In genomic region chr11:65571940-65572339, GRCh38 we compare ENCODE assay signal across 8 cellular contexts. TPM values are rescaled to one million over a fixed set of nuclear protein-coding genes. Genes with fewer than 3 reads are reported as not detected.
A peak's percentile ranks its signal among the peaks of the same experiment; 100 is the strongest.
DNase-seq lines count a peak whose midpoint lies in the region; ATAC-seq and TF ChIP-seq lines count a peak whose summit lies in the region.

No MANE protein-coding gene starts in this region.

- TF ChIP-seq CTCF in SK-N-SH (IDR thresholded peaks at IDR 0.05): peak; percentile 58
- peak; percentile 16 to 36 (median 23) for TF ChIP-seq CTCF in tibial nerve (IDR thresholded peaks at IDR 0.05)

- TF ChIP-seq POLR2A in tibial nerve (IDR thresholded peaks at IDR 0.05): no peak

- H3K79me2 ChIP-seq in SK-N-SH (ENCODE audit: insufficient read depth): peaks cover 69% of the 10 kb centered on the region

- H3K4me1 ChIP-seq in SK-N-SH (ENCODE audit: control insufficient read depth in 1 of 2, insufficient read depth in 2 of 2, low read depth in 1 of 2, low read length in 1 of 2) (peaks cover 43 to 52% of the 10 kb centered on the region in 2 experiments; a peak in 3 of 4 replicates), tibial nerve (peaks cover 0 to 80% (median 62%) of the 10 kb centered on the region in 4 donors)

- H3K9ac ChIP-seq in SK-N-SH: peak overlapping the region; percentile 42; the same call in 1 of the 2 replicates

- no peaks in the 10 kb centered on the region for H3K27me3 ChIP-seq in SK-N-SH (ENCODE audit: insufficient read depth)
- H3K27me3 ChIP-seq in layer of hippocampus (ENCODE audit: control insufficient read depth, insufficient read depth, low read length): no peaks in the 10 kb centered on the region
- no peaks in the 10 kb centered on the region for H3K27me3 ChIP-seq in tibial nerve

- CTCF ChIA-PET in SK-N-SH (lab: Yijun Ruan, JAX): interaction anchor here (0.6 to 13.6 kb wide), 18 partner anchors 11 to 216 kb away, joined by 3 to 295 read pairs (median 6); partner anchors contain the start of genes KAT5, KCNK7, LTBP3 and MALAT1

- no peak for ATAC-seq in SK-N-SH treated with all-trans-retinoic acid at 6 μM for 48 hours
- ATAC-seq in HG03025 (IDR thresholded peaks at IDR 0.05; ENCODE audit: low FRiP score, unreplicated experiment): no peak

- H3F3A ChIP-seq in SK-N-SH (replicated peaks; ENCODE audit: insufficient read depth): peaks cover 39% of the 10 kb centered on the region

- H3K4me3 ChIP-seq in SK-N-SH (ENCODE audit: low read depth in 2 of 2, low read length in 1 of 2): peak overlapping the region; percentile 76 to 99
- peak overlapping the region; percentile 35 to 81 (median 56) for H3K4me3 ChIP-seq in tibial nerve

- H3K9me3 ChIP-seq in SK-N-SH (no peaks in the 10 kb centered on the region), tibial nerve (no peaks in the 10 kb centered on the region)

- no peaks in the 10 kb centered on the region for H3K9me2 ChIP-seq in SK-N-SH

- peaks cover 14% of the 10 kb centered on the region for H4K20me1 ChIP-seq in SK-N-SH (ENCODE audit: insufficient read depth)

- POLR2A ChIA-PET in SK-N-SH (lab: Yijun Ruan, JAX): interaction anchor here (1.0 to 2.0 kb wide), 7 partner anchors 9 to 73 kb away, joined by 3 to 10 read pairs (median 4); partner anchors contain the start of genes LTBP3 and MALAT1

- WGBS in SK-N-SH (ENCODE audit: low lambda C conversion rate): 10% methylated on average over 11 of the region's 11 CpGs
- 7 to 9% methylated on average over 11 of the region's 11 CpGs for WGBS in tibial nerve, 2 donors

- no peak overlapping the region for H2AFZ ChIP-seq in SK-N-SH (ENCODE audit: low read depth)

- H3K27ac ChIP-seq in SK-N-SH (ENCODE audit: low read depth in 2 of 2, low read length in 1 of 2) (peak overlapping the region; percentile 48 to 77), angular gyrus (ENCODE audit: low read depth, low read length) (peak overlapping the region; percentile 40), layer of hippocampus (ENCODE audit: low read depth, low read length) (peak overlapping the region; percentile 79), tibial nerve (peak overlapping the region; percentile 68 to 95 (median 91))

- peak; percentile 60 for TF ChIP-seq RAD21 in SK-N-SH (IDR thresholded peaks at IDR 0.05; ENCODE audit: low read length)

- peak overlapping the region; percentile 95 for H3K4me2 ChIP-seq in SK-N-SH

- DNase-seq in SK-N-SH (no peak), NCI-H146 treated with DMSO at 0.1 percent for 48 hours (lab: John Stamatoyannopoulos, UW; ENCODE audit: unreplicated experiment) (peak; percentile 14), tibial nerve (ENCODE audit: low spot score in 2 of 2) (no peak), iPS-NIHi11 (ENCODE audit: low spot score) (no peak)

- TF ChIP-seq EP300 in SK-N-SH (IDR thresholded peaks at IDR 0.05; ENCODE audit: borderline replicate concordance in 1 of 2, low read depth in 1 of 2, low read length in 1 of 2) (no peak), tibial nerve (IDR thresholded peaks at IDR 0.05) (no peak)

- H3K36me3 ChIP-seq in SK-N-SH (replicated peaks in 1 of 2; ENCODE audit: control insufficient read depth in 1 of 2, insufficient read depth in 2 of 2, low read length in 1 of 2) (peaks cover 9 to 11% of the 10 kb centered on the region in 2 experiments), tibial nerve (peaks cover 0 to 1% (median 0%) of the 10 kb centered on the region in 3 donors)

TF ChIP-seq in SK-N-SH, 30 proteins besides CTCF, POLR2A, EP300 and RAD21:
- TF ChIP-seq NRF1 (IDR thresholded peaks at IDR 0.05; ENCODE audit: low read depth, low read length): no peak
- TF ChIP-seq SMC3 (IDR thresholded peaks at IDR 0.05; ENCODE audit: low read depth, low read length): peak; percentile 33; the same call in 1 of the 2 replicates
- TF ChIP-seq USF2 (IDR thresholded peaks at IDR 0.05; ENCODE audit: borderline replicate concordance, low read depth, low read length): no peak

TF ChIP-seq in SK-N-SH treated with all-trans-retinoic acid at 6 μM for 48 hours, 23 proteins besides CTCF, POLR2A, EP300 and RAD21:
- TF ChIP-seq TCF4 (CRISPR knock-in tag; IDR thresholded peaks at IDR 0.05; ENCODE audit: borderline replicate concordance) (no peak), ZNF565 (CRISPR knock-in tag; conservative IDR thresholded peaks at IDR 0.05; ENCODE audit: low read depth) (no peak), POU6F1 (CRISPR knock-in tag; IDR thresholded peaks at IDR 0.05; ENCODE audit: borderline replicate concordance, low read depth) (no peak), RARB (CRISPR knock-in tag; IDR thresholded peaks at IDR 0.05) (no peak), ZFP3 (CRISPR knock-in tag; IDR thresholded peaks at IDR 0.05) (no peak), OSR1 (CRISPR knock-in tag; IDR thresholded peaks at IDR 0.05) (no peak), PPARA (CRISPR knock-in tag; IDR thresholded peaks at IDR 0.05; ENCODE audit: borderline replicate concordance) (no peak), SNAI2 (CRISPR knock-in tag; IDR thresholded peaks at IDR 0.05) (no peak), GLIS3 (CRISPR knock-in tag; IDR thresholded peaks at IDR 0.05) (no peak), ZNF8 (CRISPR knock-in tag; IDR thresholded peaks at IDR 0.05) (no peak), ESRRG (CRISPR knock-in tag; IDR thresholded peaks at IDR 0.05) (no peak), CREB5 (CRISPR knock-in tag; IDR thresholded peaks at IDR 0.05; ENCODE audit: low read depth) (no peak), ARNTL (CRISPR knock-in tag; IDR thresholded peaks at IDR 0.05; ENCODE audit: borderline replicate concordance, low read depth) (no peak), ZFP30 (CRISPR knock-in tag; IDR thresholded peaks at IDR 0.05) (no peak), TOX (CRISPR knock-in tag; IDR thresholded peaks at IDR 0.05; ENCODE audit: borderline replicate concordance) (no peak), ZNF70 (CRISPR knock-in tag; IDR thresholded peaks at IDR 0.05) (no peak), ISL1 (CRISPR knock-in tag; IDR thresholded peaks at IDR 0.05) (no peak)
TF ChIP-seq in SK-N-SH treated with all-trans-retinoic acid at 6 μM for 48 hours: peak in this region for 0.

RNA-seq across cellular contexts. Expression of gene FAM89B, which starts 0.4 kb away (rescaled TPM):
- 61.3 and 65.3 TPM in 2 replicates for polyA plus RNA-seq in SK-N-SH (2012; rRNA removed)
- 19.9 and 37.5 TPM in 2 replicates for polyA plus RNA-seq in SK-N-SH (2012; cell fraction: cytosol; rRNA removed)
- 38.7 and 41.4 TPM in 2 replicates for polyA plus RNA-seq in SK-N-SH (2012; cell fraction: nucleus; rRNA removed)
- 10 to 100 TPM; 40.8 to 55.3 (median 44.6) TPM for total RNA-seq in tibial nerve

RNA-seq across cellular contexts. Expression of gene ZNRD2, which starts 1.7 kb away (rescaled TPM):
- polyA plus RNA-seq in SK-N-SH (2012; rRNA removed): 62.5 and 78.1 TPM in 2 replicates
- polyA plus RNA-seq in SK-N-SH (2012; cell fraction: cytosol; rRNA removed): 32.6 and 44.8 TPM in 2 replicates
- polyA plus RNA-seq in SK-N-SH (2012; cell fraction: nucleus; rRNA removed): 76.5 and 92.5 TPM in 2 replicates
- 10 to 100 TPM; 49.6 to 70.8 (median 56.5) TPM for total RNA-seq in tibial nerve

RNA-seq across cellular contexts. Expression of gene EHBP1L1, which starts 3.9 kb away (rescaled TPM):
- 35.1 and 48.7 TPM in 2 replicates for polyA plus RNA-seq in SK-N-SH (2012; rRNA removed)
- polyA plus RNA-seq in SK-N-SH (2012; cell fraction: cytosol; rRNA removed): 17.6 and 25.5 TPM in 2 replicates
- 163 and 263 TPM in 2 replicates for polyA plus RNA-seq in SK-N-SH (2012; cell fraction: nucleus; rRNA removed)
- 100 to 1,000 TPM in 3 of 4 donors, 10 to 100 TPM in 1; 87.3 to 186 (median 110) TPM for total RNA-seq in tibial nerve

RNA-seq across cellular contexts. Expression of gene LTBP3, which starts 13.8 kb away (rescaled TPM):
- 92.1 and 167 TPM in 2 replicates for polyA plus RNA-seq in SK-N-SH (2012; rRNA removed)
- 62.4 and 112 TPM in 2 replicates for polyA plus RNA-seq in SK-N-SH (2012; cell fraction: cytosol; rRNA removed)
- polyA plus RNA-seq in SK-N-SH (2012; cell fraction: nucleus; rRNA removed): 691 and 1,438 TPM in 2 replicates
- total RNA-seq in tibial nerve: 100 to 1,000 TPM; 236 to 476 (median 386) TPM

RNA-seq across cellular contexts. Expression of gene KCNK7, which starts 23.7 kb away (rescaled TPM):
- polyA plus RNA-seq in SK-N-SH (2012; rRNA removed): 0.34 and 0.58 TPM in 2 replicates
- 0.09 and 0.26 TPM in 2 replicates for polyA plus RNA-seq in SK-N-SH (2012; cell fraction: cytosol; rRNA removed)
- 1.4 and 3.2 TPM in 2 replicates for polyA plus RNA-seq in SK-N-SH (2012; cell fraction: nucleus; rRNA removed)
- 1 to 10 TPM in 2 of 4 donors, under 1 TPM in 1, not detected in 1; 0.63 to 3.3 (median 1.2) TPM for total RNA-seq in tibial nerve

Comparison
In these comparisons a context has a peak if more than half of its experiments do, and no peak if none do; other contexts are left out.
1. H3K27ac ChIP-seq: peak in every context shown above with its lines; median percentile 91 in tibial nerve; 79 in layer of hippocampus; 62 in SK-N-SH; 40 in angular gyrus.